ENCODE assay signal across 15 cellular contexts in the genomic region with DNA sequence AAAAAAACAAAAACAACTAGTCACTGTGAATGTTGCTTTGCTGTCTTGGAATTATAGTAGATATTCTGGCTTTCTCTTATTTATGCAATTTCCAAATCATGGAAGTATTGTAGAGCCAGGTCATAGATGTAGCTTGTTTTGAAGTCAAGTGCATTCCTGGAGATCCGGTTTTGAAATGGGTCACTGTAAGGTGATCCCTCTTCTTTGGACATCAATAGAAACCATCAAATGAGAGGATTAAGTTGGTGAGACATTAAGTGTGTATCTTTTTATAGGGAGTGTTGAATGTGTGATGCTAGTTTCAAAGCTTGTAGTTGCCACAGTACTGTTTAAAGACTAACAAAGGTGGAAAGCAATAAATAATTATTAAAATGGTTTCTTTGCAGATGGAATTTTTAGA. TPM values are rescaled to one million over a fixed set of nuclear protein-coding genes. Genes with fewer than 3 reads are reported as not detected.
DNase-seq lines count a peak whose midpoint lies in the region; ATAC-seq and TF ChIP-seq lines count a peak whose summit lies in the region.
"Had no signal": no experiment of that assay in that cellular context is flagged by ENCODE, and none has a peak within 500 bp of the region (broad histone marks: within the 10 kb centered on the region; RNA-seq: fewer than 3 reads in every experiment).

No MANE protein-coding gene starts in this region.

- H3K9ac ChIP-seq in endodermal cell (ENCODE audit: extremely low read depth, low read length, poor library complexity, severe bottlenecking) = no peak overlapping the region

- TF ChIP-seq CTCF in left ventricle myocardium inferior (IDR thresholded peaks at IDR 0.05; ENCODE audit: borderline replicate concordance) (no peak), endodermal cell (conservative IDR thresholded peaks at IDR 0.05) (no peak), osteoblast (IDR thresholded peaks at IDR 0.05; ENCODE audit: extremely low read depth, low read depth, low read length) (no peak), GM23338 (conservative IDR thresholded peaks at IDR 0.05; ENCODE audit: low read depth in 2 of 2) (no peak), coronary artery (IDR thresholded peaks at IDR 0.05) (no peak)

- intact Hi-C loops in left ventricle myocardium inferior (cut with micrococcal nuclease) (no loop called here), right cardiac atrium (cut with DNase I) (loop anchor here in 1 of 4 donors (10.0 kb wide), 1 partner anchor 52 kb away; no protein-coding TSS in a partner anchor)

- H3K9me2 ChIP-seq in GM23338 (ENCODE audit: insufficient read depth) = no peaks in the 10 kb centered on the region

- peaks cover 55% of the 10 kb centered on the region for H4K20me1 ChIP-seq in osteoblast (ENCODE audit: insufficient read depth, low read length)
- H4K20me1 ChIP-seq in GM23338 (replicated peaks; ENCODE audit: insufficient read depth) = peaks cover 18% of the 10 kb centered on the region

- H3K27me3 ChIP-seq in left ventricle myocardium inferior (ENCODE audit: low read depth) (no peaks in the 10 kb centered on the region), right cardiac atrium (ENCODE audit: control insufficient read depth, insufficient read depth) (no peaks in the 10 kb centered on the region), endodermal cell (ENCODE audit: control insufficient read depth, insufficient read depth, low read length, poor library complexity, severe bottlenecking) (no peaks in the 10 kb centered on the region), osteoblast (ENCODE audit: insufficient read depth, low read length) (no peaks in the 10 kb centered on the region), GM23338 (ENCODE audit: insufficient read depth) (no peaks in the 10 kb centered on the region)

- H3K4me3 Mint-ChIP-seq in endodermal cell = no peak overlapping the region
- no peak overlapping the region for H3K4me3 Mint-ChIP-seq in GM23338
- H3K4me3 Mint-ChIP-seq: CD14-positive monocyte, H9 had no signal

- H2AFZ ChIP-seq in osteoblast (ENCODE audit: low read length) (no peak overlapping the region), GM23338 (no peak overlapping the region)

- WGBS in right cardiac atrium = 53% methylated on average over 1 of the region's 1 CpG
- 100% methylated on average over 1 of the region's 1 CpG for WGBS in endodermal cell (ENCODE audit: insufficient coverage in 1 of 2, insufficient read length in 1 of 2), 2 experiments

- DNase-seq in left ventricle myocardium inferior (no peak), right cardiac atrium (no peak), endodermal cell (peak; percentile 1), osteoblast (ENCODE audit: insufficient read length, low spot score, missing footprints) (no peak), GM23338 (ENCODE audit: low spot score) (no peak), coronary artery (ENCODE audit: low spot score) (no peak)
- no peak for DNase-seq in activated CD8-positive, alpha-beta memory T cell treated with anti-CD3 and anti-CD28 coated beads for 24 hours
- DNase-seq: Caco-2, H9, NCI-H1930, NCI-H526, OCI-M1, RPMI8226 had no signal

- H3K27ac Mint-ChIP-seq in endodermal cell = no peak overlapping the region
- H3K27ac Mint-ChIP-seq in GM23338 = no peak overlapping the region
- H3K27ac Mint-ChIP-seq: H9 had no signal

- H3K9me3 ChIP-seq in left ventricle myocardium inferior (replicated peaks) (no peaks in the 10 kb centered on the region), right cardiac atrium (ENCODE audit: control insufficient read depth, low read length) (no peaks in the 10 kb centered on the region), endodermal cell (ENCODE audit: control insufficient read depth, low read length) (peaks cover 40% of the 10 kb centered on the region), osteoblast (ENCODE audit: low read depth, low read length) (no peaks in the 10 kb centered on the region)
- H3K9me3 ChIP-seq: A549 had no signal

- peaks cover 38% of the 10 kb centered on the region for H3K36me3 ChIP-seq in left ventricle myocardium inferior
- H3K36me3 ChIP-seq in endodermal cell (ENCODE audit: control insufficient read depth, insufficient read depth, low read length) = peaks cover 65% of the 10 kb centered on the region
- H3K36me3 ChIP-seq in osteoblast (ENCODE audit: insufficient read depth, low read length) = peaks cover 47% of the 10 kb centered on the region
- H3K36me3 ChIP-seq in GM23338 (ENCODE audit: insufficient read depth) = peaks cover 38% of the 10 kb centered on the region; the same call in 1 of the 2 replicates

- H3K4me1 ChIP-seq in left ventricle myocardium inferior (peaks cover 98% of the 10 kb centered on the region), right cardiac atrium (ENCODE audit: control insufficient read depth, insufficient read depth, low read length) (peaks cover 6% of the 10 kb centered on the region), endodermal cell (ENCODE audit: control insufficient read depth, insufficient read depth, low read length) (peaks cover 4% of the 10 kb centered on the region), osteoblast (ENCODE audit: insufficient read depth, low read length) (peaks cover 31% of the 10 kb centered on the region), GM23338 (ENCODE audit: insufficient read depth) (peaks cover 14% of the 10 kb centered on the region)

- H3K27ac ChIP-seq in left ventricle myocardium inferior (replicated peaks) (peak overlapping the region; percentile 97), right cardiac atrium (ENCODE audit: low read length) (no peak overlapping the region), endodermal cell (ENCODE audit: low read depth, low read length) (no peak overlapping the region), osteoblast (ENCODE audit: low read depth, low read length) (peak overlapping the region; percentile 37), GM23338 (ENCODE audit: low read depth) (no peak overlapping the region), coronary artery (no peak overlapping the region)
- H3K27ac ChIP-seq: A549 had no signal

- no peak for ATAC-seq in right cardiac atrium
- no peak for ATAC-seq in GM23338
- ATAC-seq: A549 had no signal

- peaks cover 22% of the 10 kb centered on the region for H3K4me1 Mint-ChIP-seq in endodermal cell
- peaks cover 22% of the 10 kb centered on the region for H3K4me1 Mint-ChIP-seq in GM23338

- H3K9me3 Mint-ChIP-seq in endodermal cell = peaks cover 31% of the 10 kb centered on the region
- H3K9me3 Mint-ChIP-seq in GM23338 = peaks cover 27% of the 10 kb centered on the region

- H3K4me3 ChIP-seq in left ventricle myocardium inferior (peak overlapping the region; percentile 76), right cardiac atrium (ENCODE audit: low read length) (no peak overlapping the region), endodermal cell (ENCODE audit: low read length) (peak overlapping the region; percentile 52), osteoblast (ENCODE audit: insufficient read depth, low read length) (no peak overlapping the region), GM23338 (no peak overlapping the region), coronary artery (no peak overlapping the region)
- H3K4me3 ChIP-seq: A549 had no signal

- H3K4me2 ChIP-seq in osteoblast (ENCODE audit: insufficient read depth, low read length) (no peak overlapping the region), GM23338 (no peak overlapping the region)
- H3K4me2 ChIP-seq: A549 had no signal

- no peaks in the 10 kb centered on the region for H3F3A ChIP-seq in GM23338 (replicated peaks; ENCODE audit: low read depth)

- peaks cover 97% of the 10 kb centered on the region for H3K79me2 ChIP-seq in osteoblast (ENCODE audit: insufficient read depth, low read length)
- peaks cover 91% of the 10 kb centered on the region for H3K79me2 ChIP-seq in GM23338 (replicated peaks; ENCODE audit: insufficient read depth)

- H3K36me3 Mint-ChIP-seq in endodermal cell (ENCODE audit: low read depth) = peaks cover 57% of the 10 kb centered on the region
- H3K36me3 Mint-ChIP-seq in GM23338 (ENCODE audit: low read depth) = peaks cover 56% of the 10 kb centered on the region

- no peaks in the 10 kb centered on the region for H3K27me3 Mint-ChIP-seq in endodermal cell (ENCODE audit: insufficient read depth)
- peaks cover 5% of the 10 kb centered on the region for H3K27me3 Mint-ChIP-seq in GM23338 (ENCODE audit: insufficient read depth, low read depth, poor library complexity)

TF ChIP-seq in GM23338, 12 proteins besides CTCF, POLR2A, EP300 and RAD21 (continues in another document):
- TF ChIP-seq EZH2 (IDR thresholded peaks at IDR 0.05; ENCODE audit: low read depth, unreplicated experiment) (no peak), ZNF114 (CRISPR knock-in tag; IDR thresholded peaks at IDR 0.05) (no peak), STAT1 (IDR thresholded peaks at IDR 0.05; ENCODE audit: unreplicated experiment) (no peak), NANOG (IDR thresholded peaks at IDR 0.05; ENCODE audit: borderline replicate concordance) (no peak), JUNB (IDR thresholded peaks at IDR 0.05; ENCODE audit: unreplicated experiment) (no peak), POLR2AphosphoS5 (IDR thresholded peaks at IDR 0.05; ENCODE audit: low read depth) (no peak)
- TF ChIP-seq, protein P1, sequence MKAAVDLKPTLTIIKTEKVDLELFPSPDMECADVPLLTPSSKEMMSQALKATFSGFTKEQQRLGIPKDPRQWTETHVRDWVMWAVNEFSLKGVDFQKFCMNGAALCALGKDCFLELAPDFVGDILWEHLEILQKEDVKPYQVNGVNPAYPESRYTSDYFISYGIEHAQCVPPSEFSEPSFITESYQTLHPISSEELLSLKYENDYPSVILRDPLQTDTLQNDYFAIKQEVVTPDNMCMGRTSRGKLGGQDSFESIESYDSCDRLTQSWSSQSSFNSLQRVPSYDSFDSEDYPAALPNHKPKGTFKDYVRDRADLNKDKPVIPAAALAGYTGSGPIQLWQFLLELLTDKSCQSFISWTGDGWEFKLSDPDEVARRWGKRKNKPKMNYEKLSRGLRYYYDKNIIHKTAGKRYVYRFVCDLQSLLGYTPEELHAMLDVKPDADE (IDR thresholded peaks at IDR 0.05) = no peak

RNA-seq across cellular contexts. Expression of a gene that starts 4.5 kb away (rescaled TPM):
- total RNA-seq in left ventricle myocardium inferior (733 TPM), right cardiac atrium (100 to 1,000 TPM; 545 to 768 (median 595) TPM), endodermal cell (100 to 1,000 TPM; 194 to 227 TPM), osteoblast (234 and 259 TPM in 2 replicates)
- polyA plus RNA-seq in right cardiac atrium (187 TPM), GM23338 (2016; fragmentation: Nextera tagmentation; extraction: Ambion mirVana) (67.0 and 90.1 TPM in 2 replicates)
- 131 TPM for polyA plus RNA-seq in endodermal cell (2013, experiment 1 of 2)
- 120 TPM for polyA plus RNA-seq in endodermal cell (2013, experiment 2 of 2)
- 100 and 106 TPM in 2 replicates for total RNA-seq in GM23338 (2014; rRNA removed; shearing (Covaris generic))

RNA-seq across cellular contexts. Expression of a gene that starts 59.4 kb away (rescaled TPM):
- total RNA-seq in left ventricle myocardium inferior (89.9 TPM), right cardiac atrium (10 to 100 TPM; 42.6 to 71.3 (median 53.5) TPM), endodermal cell (10 to 100 TPM; 32.0 to 39.5 TPM), osteoblast (190 and 220 TPM in 2 replicates)
- polyA plus RNA-seq in right cardiac atrium (44.2 TPM), GM23338 (2016; fragmentation: Nextera tagmentation; extraction: Ambion mirVana) (21.8 and 24.1 TPM in 2 replicates)
- polyA plus RNA-seq in endodermal cell (2013, experiment 1 of 2) = 21.5 TPM
- 26.3 TPM for polyA plus RNA-seq in endodermal cell (2013, experiment 2 of 2)
- total RNA-seq in GM23338 (2014; rRNA removed; shearing (Covaris generic)) = 29.3 and 30.1 TPM in 2 replicates

Comparison
In these comparisons a context has a peak if more than half of its experiments do, and no peak if none do; other contexts are left out.
1. H3K27ac ChIP-seq: peak in left ventricle myocardium inferior (single experiment) and osteoblast (single experiment); none in right cardiac atrium (single experiment), endodermal cell (single experiment), GM23338 (single experiment) and coronary artery (0 of 2).
2. H3K4me3 ChIP-seq: peak in left ventricle myocardium inferior (single experiment) and endodermal cell (single experiment); none in right cardiac atrium (single experiment), osteoblast (single experiment), GM23338 (single experiment) and coronary artery (single experiment).